In the genomic region with DNA sequence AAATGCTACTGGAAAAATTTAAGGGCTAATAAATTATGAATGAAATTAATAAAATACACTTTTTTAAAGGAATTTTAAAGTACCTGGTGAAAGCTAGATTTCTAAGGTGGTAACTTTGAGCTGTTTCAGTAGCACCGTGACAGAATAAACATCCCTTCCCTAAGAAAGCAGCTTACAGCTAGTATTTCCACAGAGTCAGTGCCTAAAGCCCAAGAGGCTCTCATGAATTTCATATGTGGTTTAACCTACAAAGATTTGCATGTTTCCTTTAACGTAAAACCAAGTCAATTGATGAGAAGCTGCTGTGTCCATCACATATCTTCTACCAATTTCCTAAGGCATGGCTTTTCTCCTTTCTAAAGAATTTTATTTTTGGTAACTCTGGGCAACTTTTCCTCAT, we compare ENCODE assay signal across 38 cellular contexts. TPM values are rescaled to one million over a fixed set of nuclear protein-coding genes. Genes with fewer than 3 reads are reported as not detected.
"Had no signal": no experiment of that assay in that cellular context is flagged by ENCODE, and none has a peak within 500 bp of the region (broad histone marks: within the 10 kb centered on the region; RNA-seq: fewer than 3 reads in every experiment).

No MANE protein-coding gene starts in this region.

- H3K4me3 Mint-ChIP-seq: activated CD4-positive, alpha-beta memory T cell treated with anti-CD3 and anti-CD28 coated beads, Interleukin-2, amount 10 ng/mL, durations not matched to agents 7 days and 5 days; activated CD4-positive, alpha-beta T cell treated with anti-CD3 and anti-CD28 coated beads for 36 hours; activated CD8-positive, alpha-beta memory T cell treated with anti-CD3 and anti-CD28 coated beads, Interleukin-2, amount 10 ng/mL, durations not matched to agents 7 days and 5 days; activated CD8-positive, alpha-beta T cell treated with anti-CD3 and anti-CD28 coated beads, Interleukin-2, amount 10 ng/mL, durations not matched to agents 7 days and 5 days; activated naive CD4-positive, alpha-beta T cell treated with anti-CD3 and anti-CD28 coated beads for 36 hours; activated naive CD8-positive, alpha-beta T cell treated with anti-CD3 and anti-CD28 coated beads for 36 hours; activated T-cell treated with anti-CD3 and anti-CD28 coated beads, Interleukin-2, amount 50 U/mL, for 24 hours; activated T-helper 17 cell treated with anti-CD3 and anti-CD28 coated beads, Interleukin-2, amount 50 U/mL, for 72 hours; T-helper 1 cell treated with Interleukin-12 subunit alpha and Interleukin-12 subunit beta and Interleukin-4 antibody, amounts not matched to agents 30 μg/mL and 1 μg/mL, for 36 hours; T-helper 2 cell treated with Interferon-gamma antibody and Interleukin-4, amounts not matched to agents 5 μg/mL and 100 μg/mL, for 36 hours; WTC11 had no signal

- H3K27me3 ChIP-seq: adrenal gland, body of pancreas, brain microvascular endothelial cell, breast epithelium had no signal

- H3K4me1 Mint-ChIP-seq: activated CD4-positive, alpha-beta memory T cell treated with anti-CD3 and anti-CD28 coated beads, Interleukin-2, amount 10 ng/mL, durations not matched to agents 7 days and 5 days; activated CD4-positive, alpha-beta T cell treated with anti-CD3 and anti-CD28 coated beads for 36 hours; activated CD8-positive, alpha-beta memory T cell treated with anti-CD3 and anti-CD28 coated beads, Interleukin-2, amount 10 ng/mL, durations not matched to agents 7 days and 5 days; activated T-helper 17 cell treated with anti-CD3 and anti-CD28 coated beads, Interleukin-2, amount 50 U/mL, for 72 hours had no signal

- H3K27ac Mint-ChIP-seq: activated CD4-positive, alpha-beta memory T cell treated with anti-CD3 and anti-CD28 coated beads, Interleukin-2, amount 10 ng/mL, durations not matched to agents 7 days and 5 days; activated CD4-positive, alpha-beta T cell treated with anti-CD3 and anti-CD28 coated beads for 36 hours; activated CD8-positive, alpha-beta memory T cell treated with anti-CD3 and anti-CD28 coated beads, Interleukin-2, amount 10 ng/mL, durations not matched to agents 7 days and 5 days; activated CD8-positive, alpha-beta T cell treated with anti-CD3 and anti-CD28 coated beads, Interleukin-2, amount 10 ng/mL, durations not matched to agents 7 days and 5 days; activated naive CD4-positive, alpha-beta T cell treated with anti-CD3 and anti-CD28 coated beads for 36 hours; activated naive CD4-positive, alpha-beta T cell treated with anti-CD3 and anti-CD28 coated beads, Interleukin-2, amount 50 U/mL, for 72 hours; activated naive CD8-positive, alpha-beta T cell treated with anti-CD3 and anti-CD28 coated beads for 36 hours; activated T-cell treated with anti-CD3 and anti-CD28 coated beads, Interleukin-2, amount 50 U/mL, for 24 hours; activated T-helper 17 cell treated with anti-CD3 and anti-CD28 coated beads, Interleukin-2, amount 50 U/mL, for 72 hours; T-helper 1 cell treated with Interleukin-12 subunit alpha and Interleukin-12 subunit beta and Interleukin-4 antibody, amounts not matched to agents 30 μg/mL and 1 μg/mL, for 36 hours; T-helper 2 cell treated with Interferon-gamma antibody and Interleukin-4, amounts not matched to agents 5 μg/mL and 100 μg/mL, for 36 hours; WTC11 had no signal

- H3K36me3 Mint-ChIP-seq: activated CD8-positive, alpha-beta memory T cell treated with anti-CD3 and anti-CD28 coated beads, Interleukin-2, amount 10 ng/mL, durations not matched to agents 7 days and 5 days; activated naive CD4-positive, alpha-beta T cell treated with anti-CD3 and anti-CD28 coated beads, Interleukin-2, amount 50 U/mL, for 72 hours; activated naive CD8-positive, alpha-beta T cell treated with anti-CD3 and anti-CD28 coated beads for 36 hours had no signal

- H3K27ac ChIP-seq: adrenal gland, body of pancreas, brain microvascular endothelial cell, breast epithelium, WERI-Rb-1 had no signal

- DNase-seq: activated CD4-positive, alpha-beta memory T cell treated with anti-CD3 and anti-CD28 coated beads, Interleukin-2, amount 10 ng/mL, durations not matched to agents 7 days and 5 days; activated CD4-positive, alpha-beta T cell treated with anti-CD3 and anti-CD28 coated beads for 1 hour; activated CD4-positive, alpha-beta T cell treated with anti-CD3 and anti-CD28 coated beads for 36 hours; activated CD4-positive, alpha-beta T cell treated with anti-CD3 and anti-CD28 coated beads for 48 hours; activated CD4-positive, alpha-beta T cell treated with anti-CD3 and anti-CD28 coated beads, Interleukin-2, amount 50 U/mL, for 48 hours; activated CD4-positive, CD25-positive, alpha-beta regulatory T cell; activated CD8-positive, alpha-beta memory T cell treated with anti-CD3 and anti-CD28 coated beads for 24 hours; activated CD8-positive, alpha-beta memory T cell treated with anti-CD3 and anti-CD28 coated beads, Interleukin-2, amount 10 ng/mL, durations not matched to agents 7 days and 5 days; activated CD8-positive, alpha-beta memory T cell treated with anti-CD3 and anti-CD28 coated beads, Interleukin-2, amount 50 U/mL, for 48 hours; activated CD8-positive, alpha-beta T cell treated with anti-CD3 and anti-CD28 coated beads, Interleukin-2, amount 10 ng/mL, durations not matched to agents 7 days and 5 days; activated effector memory CD4-positive, alpha-beta T cell treated with anti-CD3 and anti-CD28 coated beads, Interleukin-2, amount 50 U/mL, for 16 hours; activated gamma-delta T cell treated with Interleukin-2 at 50 U/mL for 16 hours; activated naive CD4-positive, alpha-beta T cell; activated naive CD4-positive, alpha-beta T cell treated with anti-CD3 and anti-CD28 coated beads for 36 hours; activated naive CD4-positive, alpha-beta T cell treated with anti-CD3 and anti-CD28 coated beads, Interleukin-2, amount 50 U/mL, for 16 hours; activated naive CD8-positive, alpha-beta T cell treated with anti-CD3 and anti-CD28 coated beads for 36 hours; activated T-cell treated with anti-CD3 and anti-CD28 coated beads, Interleukin-2, amount 50 U/mL, for 24 hours; activated T-cell treated with anti-CD3 and anti-CD28 coated beads, Interleukin-2, amount 50 U/mL, for 48 hours; adrenal gland; amniotic stem cell; aorta; body of pancreas; brain microvascular endothelial cell; central memory CD4-positive, alpha-beta T cell; T-helper 1 cell; T-helper 2 cell; T-helper 9 cell; WERI-Rb-1 had no signal

- H3K4me3 ChIP-seq: adrenal gland, body of pancreas, breast epithelium had no signal

- H3K27me3 Mint-ChIP-seq: activated CD4-positive, alpha-beta T cell treated with anti-CD3 and anti-CD28 coated beads for 36 hours; activated T-cell treated with anti-CD3 and anti-CD28 coated beads, Interleukin-2, amount 50 U/mL, for 24 hours had no signal

- H3K4me1 ChIP-seq: adrenal gland, body of pancreas, breast epithelium had no signal

- ATAC-seq: activated CD4-positive, alpha-beta T cell treated with anti-CD3 and anti-CD28 coated beads for 36 hours; activated CD4-positive, CD25-positive, alpha-beta regulatory T cell treated with anti-CD3 and anti-CD28 coated beads, Interleukin-2, amount 50 U/mL, for 24 hours; activated CD8-positive, alpha-beta memory T cell treated with anti-CD3 and anti-CD28 coated beads, Interleukin-2, amount 10 ng/mL, durations not matched to agents 7 days and 5 days; activated CD8-positive, alpha-beta T cell treated with anti-CD3 and anti-CD28 coated beads, Interleukin-2, amount 10 ng/mL, durations not matched to agents 7 days and 5 days; activated naive CD4-positive, alpha-beta T cell treated with anti-CD3 and anti-CD28 coated beads, Interleukin-2, amount 50 U/mL, for 72 hours; activated T-helper 17 cell treated with anti-CD3 and anti-CD28 coated beads, Interleukin-2, amount 50 U/mL, for 72 hours; body of pancreas; WTC11 had no signal

- H3K36me3 ChIP-seq: adrenal gland, brain microvascular endothelial cell, breast epithelium, WERI-Rb-1 had no signal

- H3K9me3 ChIP-seq: adrenal gland, body of pancreas, breast epithelium had no signal

- H3K9me3 Mint-ChIP-seq: activated CD4-positive, alpha-beta memory T cell treated with anti-CD3 and anti-CD28 coated beads, Interleukin-2, amount 10 ng/mL, durations not matched to agents 7 days and 5 days; activated naive CD4-positive, alpha-beta T cell treated with anti-CD3 and anti-CD28 coated beads for 36 hours; activated naive CD4-positive, alpha-beta T cell treated with anti-CD3 and anti-CD28 coated beads, Interleukin-2, amount 50 U/mL, for 72 hours; activated naive CD8-positive, alpha-beta T cell treated with anti-CD3 and anti-CD28 coated beads for 36 hours; activated T-cell treated with anti-CD3 and anti-CD28 coated beads, Interleukin-2, amount 50 U/mL, for 24 hours; activated T-helper 17 cell treated with anti-CD3 and anti-CD28 coated beads, Interleukin-2, amount 50 U/mL, for 72 hours; T-helper 2 cell treated with Interferon-gamma antibody and Interleukin-4, amounts not matched to agents 5 μg/mL and 100 μg/mL, for 36 hours had no signal

RNA-seq across cellular contexts. Expression of a gene that starts 56.8 kb away (rescaled TPM):
- total RNA-seq: aorta, astrocyte, body of pancreas, breast epithelium, cardiac septum, cerebellum had no signal
- polyA plus RNA-seq: aorta had no signal
